ENCODE assay signal across 27 cellular contexts in genomic region chr4:55050418-55050950, GRCh38.
"Had no signal": no experiment of that assay in that cellular context is flagged by ENCODE, and none has a peak within 500 bp of the region (broad histone marks: within the 10 kb centered on the region; RNA-seq: fewer than 3 reads in every experiment).

No MANE protein-coding gene starts in this region.

- H3K27ac ChIP-seq: neural progenitor cell, neutrophil, parathyroid adenoma, psoas muscle, right lobe of liver, testis, tibial artery, upper lobe of right lung had no signal

- H3K4me1 ChIP-seq: neural progenitor cell, parathyroid adenoma, right lobe of liver, testis, tibial artery, upper lobe of right lung had no signal

- H3K36me3 ChIP-seq: neural progenitor cell, neutrophil, right lobe of liver, tibial artery, upper lobe of right lung had no signal

- DNase-seq: hippocampal formation; kidney glomerular epithelial cell; left cardiac atrium; mesendoderm; naive B cell; natural killer cell; nephron progenitor cell; occipital lobe; psoas muscle; right lobe of liver; stimulated activated CD4-positive, alpha-beta T cell treated with anti-CD3 and anti-CD28 coated beads, Interleukin-1b, Interleukin-23, amount 100 ng/mL, for 48 hours; stimulated activated CD4-positive, alpha-beta T cell treated with anti-CD3 and anti-CD28 coated beads, Interleukin-2, amount 100 ng/mL, for 48 hours; stimulated activated CD4-positive, alpha-beta T cell treated with anti-CD3 and anti-CD28 coated beads, Interleukin-4, amount 100 ng/mL, for 4 hours; stimulated activated CD8-positive, alpha-beta memory T cell treated with anti-CD3 and anti-CD28 coated beads, Interleukin-4, amount 100 ng/mL, for 48 hours; stimulated activated naive CD4-positive, alpha-beta T cell treated with Interleukin-2 at 50 U/mL for 16 hours; stimulated activated naive CD8-positive, alpha-beta T cell treated with anti-CD3 and anti-CD28 coated beads, Interleukin-15, amount 100 ng/mL, for 72 hours; testis; tibial artery; trophoblast cell; upper lobe of right lung had no signal

- H3K4me3 ChIP-seq: lung, neural progenitor cell, psoas muscle, right lobe of liver, smooth muscle cell, testis, tibial artery, upper lobe of right lung had no signal

- H3K27me3 ChIP-seq: neural progenitor cell, neutrophil, right lobe of liver, testis, tibial artery, upper lobe of right lung had no signal

- ATAC-seq: left cardiac atrium; left lobe of liver; natural killer cell; psoas muscle; stimulated activated memory B cell treated with anti-CD40 and anti-IgM and Interleukin-4, amounts not matched to agents 10 μg/mL and 1 μg/mL and 100 μg/mL, for 72 hours; stimulated activated naive CD8-positive, alpha-beta T cell treated with anti-CD3 and anti-CD28 coated beads, Interleukin-15, amount 100 ng/mL, for 72 hours; upper lobe of right lung had no signal

- H3K9me3 ChIP-seq: neutrophil, right lobe of liver, testis had no signal
